ENCODE assay signal across 8 cellular contexts in genomic region chr17:7579001-7579838, GRCh38. TPM values are rescaled to one million over a fixed set of nuclear protein-coding genes. Genes with fewer than 3 reads are reported as not detected.
DNase-seq lines count a peak whose midpoint lies in the region; ATAC-seq and TF ChIP-seq lines count a peak whose summit lies in the region.

A gene with protein sequence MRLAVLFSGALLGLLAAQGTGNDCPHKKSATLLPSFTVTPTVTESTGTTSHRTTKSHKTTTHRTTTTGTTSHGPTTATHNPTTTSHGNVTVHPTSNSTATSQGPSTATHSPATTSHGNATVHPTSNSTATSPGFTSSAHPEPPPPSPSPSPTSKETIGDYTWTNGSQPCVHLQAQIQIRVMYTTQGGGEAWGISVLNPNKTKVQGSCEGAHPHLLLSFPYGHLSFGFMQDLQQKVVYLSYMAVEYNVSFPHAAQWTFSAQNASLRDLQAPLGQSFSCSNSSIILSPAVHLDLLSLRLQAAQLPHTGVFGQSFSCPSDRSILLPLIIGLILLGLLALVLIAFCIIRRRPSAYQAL (plus strand): TSS chr17:7579638. CDS start chr17:7579678, 40 bp downstream.

- peaks cover 75% of the 10 kb centered on the region for H3K36me3 Mint-ChIP-seq in activated naive CD4-positive, alpha-beta T cell treated with anti-CD3 and anti-CD28 coated beads, Interleukin-2, amount 10 ng/mL, durations not matched to agents 7 days and 5 days
- H3K36me3 Mint-ChIP-seq in glutamatergic neuron (ENCODE audit: unreplicated experiment) (peaks cover 4% of the 10 kb centered on the region), progenitor cell of endocrine pancreas (ENCODE audit: insufficient read depth) (peaks cover 35% of the 10 kb centered on the region)

- H3K4me1 ChIP-seq in RWPE2 (ENCODE audit: insufficient read depth, poor library complexity, severe bottlenecking) = peaks cover 29% of the 10 kb centered on the region

- H3K4me3 ChIP-seq in RWPE2 (ENCODE audit: severe bottlenecking) = no peak within 1 kb of the TSS

- CTCF ChIA-PET in activated naive CD4-positive, alpha-beta T cell treated with anti-CD3 and anti-CD28 coated beads, Interleukin-2, amount 10 ng/mL, durations not matched to agents 7 days and 5 days (lab: Charles Lee) = interaction anchor here (1.2 to 1.3 kb wide), 2 partner anchors 10 to 35 kb away, joined by 3 read pairs; partner anchors contain the start of genes FXR2 and SOX15

- no peaks in the 10 kb centered on the region for H3K9me3 Mint-ChIP-seq in activated naive CD4-positive, alpha-beta T cell treated with anti-CD3 and anti-CD28 coated beads, Interleukin-2, amount 10 ng/mL, durations not matched to agents 7 days and 5 days
- H3K9me3 Mint-ChIP-seq in glutamatergic neuron (ENCODE audit: unreplicated experiment) = peaks cover 21% of the 10 kb centered on the region
- H3K9me3 Mint-ChIP-seq in progenitor cell of endocrine pancreas (ENCODE audit: low read depth) = no peaks in the 10 kb centered on the region

- H3K27ac Mint-ChIP-seq in activated naive CD4-positive, alpha-beta T cell treated with anti-CD3 and anti-CD28 coated beads, Interleukin-2, amount 10 ng/mL, durations not matched to agents 7 days and 5 days = peak within 1 kb of the TSS; percentile 87
- H3K27ac Mint-ChIP-seq in glutamatergic neuron (ENCODE audit: unreplicated experiment) (peak within 1 kb of the TSS; percentile 29), progenitor cell of endocrine pancreas (peak within 1 kb of the TSS; percentile 97)

- no peaks in the 10 kb centered on the region for H3K9me3 ChIP-seq in RWPE2 (ENCODE audit: severe bottlenecking)

- H3K27ac ChIP-seq in RWPE2 (ENCODE audit: poor library complexity, severe bottlenecking) = peak within 1 kb of the TSS; percentile 98

- no peaks in the 10 kb centered on the region for H3K27me3 ChIP-seq in RWPE2 (ENCODE audit: insufficient read depth, poor library complexity, severe bottlenecking)

- ATAC-seq in HG02973 (IDR thresholded peaks at IDR 0.05; ENCODE audit: unreplicated experiment) (peak; percentile 40), RWPE2 (ENCODE audit: low read depth) (peak; percentile 76), GM18868 (IDR thresholded peaks at IDR 0.05; ENCODE audit: unreplicated experiment) (no peak)

- no peaks in the 10 kb centered on the region for H3K27me3 Mint-ChIP-seq in activated naive CD4-positive, alpha-beta T cell treated with anti-CD3 and anti-CD28 coated beads, Interleukin-2, amount 10 ng/mL, durations not matched to agents 7 days and 5 days
- H3K27me3 Mint-ChIP-seq in glutamatergic neuron (ENCODE audit: unreplicated experiment) = peaks cover 9% of the 10 kb centered on the region
- H3K27me3 Mint-ChIP-seq in progenitor cell of endocrine pancreas = no peaks in the 10 kb centered on the region

- H3K36me3 ChIP-seq in RWPE2 (ENCODE audit: low read depth) = peaks cover 49% of the 10 kb centered on the region

- H3K4me1 Mint-ChIP-seq in activated naive CD4-positive, alpha-beta T cell treated with anti-CD3 and anti-CD28 coated beads, Interleukin-2, amount 10 ng/mL, durations not matched to agents 7 days and 5 days = peaks cover 91% of the 10 kb centered on the region
- peaks cover 35% of the 10 kb centered on the region for H3K4me1 Mint-ChIP-seq in glutamatergic neuron (ENCODE audit: low read depth, unreplicated experiment)
- peaks cover 45% of the 10 kb centered on the region for H3K4me1 Mint-ChIP-seq in progenitor cell of endocrine pancreas (ENCODE audit: low read depth)

- peak within 1 kb of the TSS; percentile 58 for H3K4me3 Mint-ChIP-seq in activated naive CD4-positive, alpha-beta T cell treated with anti-CD3 and anti-CD28 coated beads, Interleukin-2, amount 10 ng/mL, durations not matched to agents 7 days and 5 days
- H3K4me3 Mint-ChIP-seq in glutamatergic neuron (ENCODE audit: unreplicated experiment) (peak within 1 kb of the TSS; percentile 68), progenitor cell of endocrine pancreas (ENCODE audit: low read depth) (peak within 1 kb of the TSS; percentile 31)

- TF ChIP-seq CTCF in GM10266 (IDR thresholded peaks at IDR 0.05; ENCODE audit: control insufficient read depth, insufficient read depth, low read depth, missing control alignments) = no peak
- no peak for TF ChIP-seq CTCF in RWPE2 (IDR thresholded peaks at IDR 0.05; ENCODE audit: poor library complexity, severe bottlenecking)
- TF ChIP-seq CTCF in glutamatergic neuron (IDR thresholded peaks at IDR 0.05; ENCODE audit: partially characterized antibody, unreplicated experiment) = no peak
- no peak for TF ChIP-seq CTCF in progenitor cell of endocrine pancreas (IDR thresholded peaks at IDR 0.05; ENCODE audit: unreplicated experiment)

- DNase-seq in GM10266 (ENCODE audit: extremely low spot score) (peak; percentile 77), RWPE2 (ENCODE audit: low spot score) (peak; percentile 89), glutamatergic neuron (no peak), progenitor cell of endocrine pancreas (ENCODE audit: low spot score, unreplicated experiment) (no peak), DMS79 (lab: John Stamatoyannopoulos, UW) (no peak)
- peak; percentile 64 for DNase-seq in activated naive CD4-positive, alpha-beta T cell treated with anti-CD3 and anti-CD28 coated beads, Interleukin-2, amount 10 ng/mL, durations not matched to agents 7 days and 5 days

RNA-seq across cellular contexts. Expression of the gene that starts here (rescaled TPM):
- not detected for total RNA-seq in glutamatergic neuron (ENCODE audit: unreplicated experiment)
- not detected in 2 replicates for total RNA-seq in progenitor cell of endocrine pancreas

Comparison
In these comparisons a context has a peak if more than half of its experiments do, and no peak if none do; other contexts are left out.
1. DNase-seq: peak in GM10266 (single experiment), RWPE2 (single experiment) and activated naive CD4-positive, alpha-beta T cell treated with anti-CD3 and anti-CD28 coated beads, Interleukin-2, amount 10 ng/mL, durations not matched to agents 7 days and 5 days (single experiment); none in glutamatergic neuron (single experiment), progenitor cell of endocrine pancreas (single experiment) and DMS79 (single experiment).
2. H3K27ac Mint-ChIP-seq: peak in every context shown above with its lines; median percentile 97 in progenitor cell of endocrine pancreas; 87 in activated naive CD4-positive, alpha-beta T cell treated with anti-CD3 and anti-CD28 coated beads, Interleukin-2, amount 10 ng/mL, durations not matched to agents 7 days and 5 days; 29 in glutamatergic neuron.
3. Peak in every context shown above with its lines, with median percentiles within 50 percentile points of each other: H3K4me3 Mint-ChIP-seq.